In the genomic region with DNA sequence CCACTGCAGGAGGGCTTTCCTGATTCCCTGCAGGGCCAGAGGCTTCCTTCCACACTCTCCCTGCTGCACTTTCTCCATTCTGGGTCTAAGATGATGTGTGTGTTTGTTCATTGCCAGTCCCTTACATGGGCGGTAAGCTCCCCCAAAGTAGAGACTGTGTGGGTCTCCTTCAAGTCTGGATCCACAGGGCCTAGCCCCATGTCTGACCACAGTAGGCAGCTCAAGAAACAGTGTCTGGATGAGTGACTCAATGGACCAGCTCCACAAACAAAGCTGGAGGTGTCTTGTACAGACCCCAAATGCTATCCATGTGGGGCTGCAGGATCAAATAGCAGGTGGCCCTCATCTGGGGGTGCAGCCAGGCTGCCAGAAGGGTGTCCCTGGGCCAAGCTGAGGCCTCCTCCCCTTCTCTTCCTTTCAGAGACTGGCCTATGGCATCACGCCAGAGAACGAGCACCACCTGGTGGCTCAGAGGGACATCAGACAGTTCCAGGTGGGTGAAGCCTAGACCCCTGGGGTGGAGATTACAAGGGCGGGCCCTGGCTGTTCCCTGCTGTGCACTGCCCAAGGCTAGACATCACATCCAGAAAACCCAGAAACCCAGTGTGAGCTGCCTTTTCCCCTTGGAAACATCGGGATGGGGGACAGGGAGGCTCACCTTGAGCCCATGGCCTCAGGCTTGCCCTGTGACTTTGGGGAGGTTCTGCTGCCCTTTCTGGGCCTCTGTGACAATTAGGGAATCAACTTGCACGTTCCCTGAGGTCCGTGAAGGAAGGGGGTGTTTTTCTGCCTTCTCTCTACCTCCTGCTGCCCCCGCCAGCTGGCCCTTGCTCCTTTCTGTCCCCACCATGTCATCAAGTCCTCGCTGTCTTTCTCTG, we compare ENCODE assay signal across 8 cellular contexts. TPM values are rescaled to one million over a fixed set of nuclear protein-coding genes. Genes with fewer than 3 reads are reported as not detected.
DNase-seq lines count a peak whose midpoint lies in the region; ATAC-seq and TF ChIP-seq lines count a peak whose summit lies in the region.

No MANE protein-coding gene starts in this region.

- no peaks in the 10 kb centered on the region for H4K20me1 ChIP-seq in SU-DHL-6 (ENCODE audit: low read depth, low read length)

- H3K27ac ChIP-seq in SU-DHL-6 (ENCODE audit: low read depth, low read length) = no peak overlapping the region
- no peak overlapping the region for H3K27ac ChIP-seq in tibial artery

- no peaks in the 10 kb centered on the region for H3K9me2 ChIP-seq in SU-DHL-6 (replicated peaks; ENCODE audit: insufficient read depth, low read length)

- H2AFZ ChIP-seq in SU-DHL-6 (ENCODE audit: low read depth, low read length, severe bottlenecking) = no peak overlapping the region

- H3F3A ChIP-seq in SU-DHL-6 (ENCODE audit: insufficient read depth) = no peaks in the 10 kb centered on the region

- no peak overlapping the region for H3K4me2 ChIP-seq in SU-DHL-6 (ENCODE audit: low read depth, low read length, poor library complexity, severe bottlenecking)

- H3K9ac ChIP-seq in SU-DHL-6 (ENCODE audit: low read length) = no peak overlapping the region

- intact Hi-C loops in tibial artery (cut with DNase I; ENCODE audit: low total_unique reads) = loop anchor here (5.0 kb wide), 1 partner anchor 239 kb away; no protein-coding TSS in a partner anchor

- no peaks in the 10 kb centered on the region for H3K27me3 ChIP-seq in SU-DHL-6 (ENCODE audit: low read length)
- H3K27me3 ChIP-seq in tibial artery = peaks cover 0 to 18% of the 10 kb centered on the region in 2 donors

- peak; percentile 63 for TF ChIP-seq CTCF in SU-DHL-6 (IDR thresholded peaks at IDR 0.05; ENCODE audit: insufficient read depth, low read length, poor library complexity, severe bottlenecking)
- peak; percentile 21 to 24 for TF ChIP-seq CTCF in tibial artery (IDR thresholded peaks at IDR 0.05)

- H3K4me3 ChIP-seq in SU-DHL-6 (ENCODE audit: insufficient read depth, low read length, poor library complexity, severe bottlenecking) = no peak overlapping the region
- H3K4me3 ChIP-seq in tibial artery = no peak overlapping the region

- no peaks in the 10 kb centered on the region for H3K4me1 ChIP-seq in tibial artery

- H3K9me3 ChIP-seq in SU-DHL-6 (ENCODE audit: insufficient read depth, low read length) (no peaks in the 10 kb centered on the region), tibial artery (no peaks in the 10 kb centered on the region)

- peak; percentile 73 for ATAC-seq in GM21447 (IDR thresholded peaks at IDR 0.05; ENCODE audit: unreplicated experiment)

- no peaks in the 10 kb centered on the region for H3K79me2 ChIP-seq in SU-DHL-6 (ENCODE audit: insufficient read depth, low read length)

- no peaks in the 10 kb centered on the region for H3K36me3 ChIP-seq in SU-DHL-6 (ENCODE audit: low read length)
- H3K36me3 ChIP-seq in tibial artery = no peaks in the 10 kb centered on the region

- DNase-seq in GM04504 (ENCODE audit: low read depth) (peak; percentile 16), LHCN-M2 (ENCODE audit: low read depth) (peak; percentile 39), ecto neural progenitor cell (ENCODE audit: low spot score) (peak; percentile 67), mucosa of gallbladder (ENCODE audit: low spot score) (peak; percentile 42), tibial artery (peak in 1 of 2 donors; percentile 39), GDM1 (lab: John Stamatoyannopoulos, UW) (no peak)

RNA-seq across cellular contexts. Expression of a gene that starts 45.9 kb away (rescaled TPM):
- total RNA-seq in LHCN-M2 (2014; rRNA removed) (not detected in 2 replicates), mucosa of gallbladder (0.23 TPM)
- polyA plus RNA-seq in LHCN-M2 (2012) = not detected
